Comparison of ENCODE assay signal across 30 cellular contexts in genomic region chr17:18958611-18959010, GRCh38. TPM values are rescaled to one million over a fixed set of nuclear protein-coding genes. Genes with fewer than 3 reads are reported as not detected.
"Had no signal": no experiment of that assay in that cellular context is flagged by ENCODE, and none has a peak within 500 bp of the region (broad histone marks: within the 10 kb centered on the region; RNA-seq: fewer than 3 reads in every experiment).

No MANE protein-coding gene starts in this region.

- DNase-seq: activated B cell treated with CpG ODN at 0.5 μM for 24 hours; activated CD4-positive, alpha-beta T cell treated with anti-CD3 and anti-CD28 coated beads, Interleukin-2, amount 50 U/mL, for 1 hour; activated CD8-positive, alpha-beta T cell treated with anti-CD3 and anti-CD28 coated beads for 36 hours; activated naive CD4-positive, alpha-beta T cell treated with Interleukin-2 at 50 U/mL for 16 hours; activated naive CD8-positive, alpha-beta T cell treated with anti-CD3 and anti-CD28 coated beads for 36 hours; activated T-cell treated with anti-CD3 and anti-CD28 coated beads, Interleukin-2, amount 50 U/mL, for 4 hours; adrenal gland; body of pancreas; colonic mucosa; effector memory CD4-positive, alpha-beta T cell; erythroblast; hippocampal formation; left colon; midbrain; right lobe of liver; stimulated activated CD4-positive, alpha-beta T cell treated with anti-CD3 and anti-CD28 coated beads, Interleukin-2, amount 100 ng/mL, for 48 hours; stimulated activated naive CD4-positive, alpha-beta T cell treated with Interleukin-2 at 50 U/mL for 16 hours; T-cell had no signal

- H2AFZ ChIP-seq: neural progenitor cell had no signal

- H3K4me2 ChIP-seq: neural progenitor cell had no signal

- H3K4me3 ChIP-seq: adrenal gland, body of pancreas, colonic mucosa, gastroesophageal sphincter, neural progenitor cell, right lobe of liver, tibial nerve had no signal

- H3K27ac ChIP-seq: adrenal gland, body of pancreas, colonic mucosa, gastroesophageal sphincter, neural progenitor cell, right lobe of liver, tibial nerve had no signal

- ATAC-seq: activated CD8-positive, alpha-beta T cell treated with anti-CD3 and anti-CD28 coated beads for 36 hours; activated T-cell treated with anti-CD3 and anti-CD28 coated beads, Interleukin-2, amount 50 U/mL, for 4 hours; activated T-helper 17 cell treated with anti-CD3 and anti-CD28 coated beads, Interleukin-2, amount 50 U/mL, for 72 hours; body of pancreas; gastroesophageal sphincter; left colon; naive thymus-derived CD8-positive, alpha-beta T cell; right lobe of liver; T-cell had no signal

- H3K4me1 ChIP-seq: adrenal gland, body of pancreas, colonic mucosa, right lobe of liver had no signal

- H3K36me3 ChIP-seq: adrenal gland, colonic mucosa, gastroesophageal sphincter, neural progenitor cell, right lobe of liver, tibial nerve had no signal

- H3K9ac ChIP-seq: neural progenitor cell had no signal

- H3K27me3 ChIP-seq: adrenal gland, body of pancreas, colonic mucosa, gastroesophageal sphincter, neural progenitor cell, right lobe of liver, tibial nerve had no signal

- H3K9me3 ChIP-seq: adrenal gland, body of pancreas, colonic mucosa, gastroesophageal sphincter, right lobe of liver, tibial nerve had no signal

RNA-seq across cellular contexts. Expression of gene SLC5A10, which starts 6.6 kb away (rescaled TPM):
- total RNA-seq: activated B cell treated with CpG ODN at 0.5 μM for 24 hours; activated CD8-positive, alpha-beta T cell treated with anti-CD3 and anti-CD28 coated beads for 36 hours; activated naive CD8-positive, alpha-beta T cell treated with anti-CD3 and anti-CD28 coated beads for 36 hours; activated T-cell treated with anti-CD3 and anti-CD28 coated beads, Interleukin-2, amount 50 U/mL, for 4 hours; activated T-helper 17 cell treated with anti-CD3 and anti-CD28 coated beads, Interleukin-2, amount 50 U/mL, for 72 hours; aorta; body of pancreas; dermis microvascular lymphatic vessel endothelial cell; gastroesophageal sphincter; naive thymus-derived CD8-positive, alpha-beta T cell; omental fat pad; skeletal muscle tissue; temporal lobe; tibial nerve; urinary bladder had no signal
- polyA plus RNA-seq: keratinocyte had no signal
